Comparison of ENCODE assay signal across 9 cellular contexts in the genomic region with DNA sequence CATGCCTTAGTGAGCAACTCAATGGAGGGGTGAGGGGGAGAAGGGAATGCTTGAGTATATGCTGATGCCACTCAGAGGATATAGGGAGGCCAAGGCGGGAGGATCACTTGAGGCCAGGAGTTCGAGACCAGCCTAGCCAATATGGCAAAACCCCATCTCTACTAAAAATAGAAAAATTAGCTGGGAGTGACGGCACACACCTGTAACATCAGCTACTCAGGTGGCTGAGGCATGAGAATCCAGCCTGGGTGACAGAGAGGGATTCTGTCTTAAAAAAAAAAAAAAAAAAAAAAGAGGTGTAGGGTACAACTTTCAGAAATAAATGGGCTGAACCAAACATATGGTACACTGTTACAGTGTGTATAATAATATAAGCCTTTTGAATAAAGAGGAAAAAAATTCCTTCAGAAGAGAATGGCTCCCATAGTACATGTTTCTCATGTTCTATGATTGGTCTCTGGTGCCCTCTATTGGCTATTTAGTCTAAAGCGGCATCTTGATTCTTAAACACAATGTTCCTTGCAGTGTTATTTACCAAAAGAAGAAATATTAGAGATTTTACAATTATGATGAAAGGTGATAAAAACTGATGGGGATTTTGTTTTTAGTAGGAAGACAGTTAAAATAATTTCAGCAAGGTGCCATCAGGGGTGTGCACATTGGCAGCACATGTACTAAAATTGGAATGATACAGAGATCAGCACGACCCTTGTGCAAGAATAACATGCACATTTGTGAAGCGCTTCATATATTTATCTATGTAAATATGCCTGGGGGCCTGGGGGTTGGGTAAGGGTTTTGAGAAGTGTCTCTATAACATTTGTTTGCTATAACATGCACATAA.
DNase-seq lines count a peak whose midpoint lies in the region; ATAC-seq, FAIRE-seq and TF ChIP-seq lines count a peak whose summit lies in the region.
"Had no signal": no experiment of that assay in that cellular context is flagged by ENCODE, and none has a peak within 500 bp of the region (broad histone marks: within the 10 kb centered on the region; RNA-seq: fewer than 3 reads in every experiment).

No MANE protein-coding gene starts in this region.

- no peaks in the 10 kb centered on the region for H3K36me3 ChIP-seq in GM23248 (ENCODE audit: low read depth)
- H3K36me3 ChIP-seq in trophoblast cell (ENCODE audit: control insufficient read depth in 1 of 2, insufficient read depth in 2 of 2, low read length in 2 of 2): peaks cover 6 to 8% of the 10 kb centered on the region in 2 experiments

- H3K9me3 ChIP-seq in GM23248 (ENCODE audit: low read depth) (no peaks in the 10 kb centered on the region), trophoblast cell (ENCODE audit: insufficient read depth, low read depth, low read length) (no peaks in the 10 kb centered on the region)

- DNase-seq in D721Med (ENCODE audit: insufficient read length, low spot score) (no peak), GM23248 (peak; percentile 81), NCI-H1694 treated with DMSO at 0.1 percent for 48 hours (lab: John Stamatoyannopoulos, UW) (peak; percentile 82), foreskin melanocyte (peak; percentile 64), trophoblast cell (peak; percentile 7 to 90)
- no peak for DNase-seq in stimulated activated naive CD8-positive, alpha-beta T cell treated with anti-CD3 and anti-CD28 coated beads, Interleukin-15, Interleukin-2, amounts not matched to agents 100 U/mL and 50 U/mL, for 24 hours

- no peaks in the 10 kb centered on the region for H4K20me1 ChIP-seq in GM23248 (ENCODE audit: insufficient read depth)

- H3K79me1 ChIP-seq in trophoblast cell (ENCODE audit: low read length): no peaks in the 10 kb centered on the region

- FAIRE-seq in D721Med (lab: Jason Lieb, UNC) (peak; percentile 83), TTC549 (lab: Jason Lieb, UNC) (peak; percentile 95)

- H3K79me2 ChIP-seq in GM23248 (ENCODE audit: insufficient read depth): no peaks in the 10 kb centered on the region
- no peaks in the 10 kb centered on the region for H3K79me2 ChIP-seq in trophoblast cell (ENCODE audit: control insufficient read depth, insufficient read depth, low read length, poor library complexity)

- H3K4me1 ChIP-seq in GM23248 (ENCODE audit: insufficient read depth) (peaks cover 3% of the 10 kb centered on the region), trophoblast cell (ENCODE audit: control insufficient read depth in 1 of 2, insufficient read depth in 2 of 2, low read length in 2 of 2) (no peaks in the 10 kb centered on the region)

- no peak overlapping the region for H4K91ac ChIP-seq in trophoblast cell (ENCODE audit: low read depth, low read length)

- no peak overlapping the region for H2BK5ac ChIP-seq in trophoblast cell (ENCODE audit: low read depth, low read length, poor library complexity)

- ATAC-seq in HG03439 (IDR thresholded peaks at IDR 0.05; ENCODE audit: unreplicated experiment): no peak
- no peak for ATAC-seq in stimulated activated naive CD8-positive, alpha-beta T cell treated with anti-CD3 and anti-CD28 coated beads, Interleukin-15, Interleukin-2, amounts not matched to agents 100 U/mL and 50 U/mL, for 24 hours

- no peak overlapping the region for H2AFZ ChIP-seq in GM23248
- H2AFZ ChIP-seq in trophoblast cell (ENCODE audit: insufficient read depth, low read length, poor library complexity): no peak overlapping the region

- peak; percentile 81 for TF ChIP-seq CTCF in D721Med (IDR thresholded peaks at IDR 0.05; ENCODE audit: insufficient read depth, missing control alignments)

- H3K18ac ChIP-seq in trophoblast cell (ENCODE audit: low read length): no peak overlapping the region

- in situ Hi-C loops in GM23248 (cut with MboI): loop anchor here (10.0 to 25.0 kb wide), 3 partner anchors 517 to 1015 kb away; no protein-coding TSS in a partner anchor

- no peaks in the 10 kb centered on the region for H3F3A ChIP-seq in GM23248 (ENCODE audit: insufficient read depth)

- H3K27ac ChIP-seq in GM23248: no peak overlapping the region
- no peak overlapping the region for H3K27ac ChIP-seq in trophoblast cell (ENCODE audit: low read depth, low read length)
- H3K27ac ChIP-seq: skin epidermis had no signal

- H3K4me2 ChIP-seq in GM23248 (ENCODE audit: unreplicated experiment) (no peak overlapping the region), trophoblast cell (ENCODE audit: low read length) (no peak overlapping the region)

- no peak overlapping the region for H3K14ac ChIP-seq in trophoblast cell (ENCODE audit: low read length)

- no peaks in the 10 kb centered on the region for H3K9me2 ChIP-seq in GM23248 (ENCODE audit: insufficient read depth)

- no peak overlapping the region for H4K8ac ChIP-seq in trophoblast cell (ENCODE audit: low read depth, low read length)

- H3K27me3 ChIP-seq in GM23248 (replicated peaks; ENCODE audit: insufficient read depth): no peaks in the 10 kb centered on the region
- no peaks in the 10 kb centered on the region for H3K27me3 ChIP-seq in trophoblast cell (ENCODE audit: insufficient read depth, low read length)

- H3K23ac ChIP-seq in trophoblast cell (ENCODE audit: low read length): no peak overlapping the region

- H2BK12ac ChIP-seq in trophoblast cell (ENCODE audit: low read length): no peak overlapping the region

- H2AK5ac ChIP-seq in trophoblast cell (ENCODE audit: low read length): no peak overlapping the region

- H3K4ac ChIP-seq in trophoblast cell (ENCODE audit: low read depth, low read length): no peak overlapping the region

- H2BK120ac ChIP-seq in trophoblast cell (ENCODE audit: insufficient read depth, low read length, poor library complexity): no peak overlapping the region

- no peak overlapping the region for H4K12ac ChIP-seq in trophoblast cell (ENCODE audit: low read depth, low read length)

- no peak overlapping the region for H3K9ac ChIP-seq in GM23248
- no peak overlapping the region for H3K9ac ChIP-seq in trophoblast cell (ENCODE audit: low read length)

- H3K4me3 ChIP-seq in GM23248 (no peak overlapping the region), trophoblast cell (ENCODE audit: low read depth, low read length) (no peak overlapping the region)
- H3K4me3 ChIP-seq: skin epidermis had no signal

- 61 to 69% methylated on average over 6 of the region's 6 CpGs for WGBS in GM23248 (ENCODE audit: low coverage in 1 of 2, low lambda C conversion rate in 2 of 2, missing lambda C conversion rate in 2 of 2), 2 experiments
- WGBS in trophoblast cell (ENCODE audit: extremely low coverage, insufficient coverage, insufficient read length): no CpG with 5 or more reads among the region's 6 CpGs

Comparison
In these comparisons a context has a peak if more than half of its experiments do, and no peak if none do; other contexts are left out.
1. DNase-seq: peak in GM23248 (single experiment), NCI-H1694 treated with DMSO at 0.1 percent for 48 hours (single experiment), foreskin melanocyte (single experiment) and trophoblast cell (2 of 2); none in D721Med (single experiment) and stimulated activated naive CD8-positive, alpha-beta T cell treated with anti-CD3 and anti-CD28 coated beads, Interleukin-15, Interleukin-2, amounts not matched to agents 100 U/mL and 50 U/mL, for 24 hours (single experiment).